15 cellular contexts compared by ENCODE assay signal in genomic region chrX:10178866-10179463, GRCh38. TPM values are rescaled to one million over a fixed set of nuclear protein-coding genes. Genes with fewer than 3 reads are reported as not detected.
DNase-seq lines count a peak whose midpoint lies in the region; ATAC-seq, FAIRE-seq and TF ChIP-seq lines count a peak whose summit lies in the region.
"Had no signal": no experiment of that assay in that cellular context is flagged by ENCODE, and none has a peak within 500 bp of the region (broad histone marks: within the 10 kb centered on the region; RNA-seq: fewer than 3 reads in every experiment).

No MANE protein-coding gene starts in this region.

- H3K4me1 ChIP-seq in astrocyte (ENCODE audit: insufficient read depth, low read length) (peaks cover 14% of the 10 kb centered on the region), mesenchymal stem cell (ENCODE audit: control insufficient read depth, insufficient read depth, low read depth, low read length) (peaks cover 14% of the 10 kb centered on the region)

- no peak overlapping the region for H3K4ac ChIP-seq in mesenchymal stem cell (ENCODE audit: low read depth in 1 of 2, low read length in 2 of 2)

- H2AK5ac ChIP-seq in mesenchymal stem cell (ENCODE audit: low read length, severe bottlenecking): no peak overlapping the region

- H3K79me1 ChIP-seq in mesenchymal stem cell (replicated peaks; ENCODE audit: low read length, poor library complexity, severe bottlenecking): peaks cover 6% of the 10 kb centered on the region

- H3K27ac Mint-ChIP-seq in astrocyte (ENCODE audit: unreplicated experiment) (no peak overlapping the region), memory B cell (peak overlapping the region; percentile 41)
- H3K27ac Mint-ChIP-seq: B cell; CD4-positive, alpha-beta T cell; GM23338; H9 had no signal

- H4K91ac ChIP-seq in mesenchymal stem cell (ENCODE audit: low read length): no peak overlapping the region

- peak; percentile 29 for FAIRE-seq in astrocyte (lab: Jason Lieb, UNC)
- FAIRE-seq: A204.1, GM12878 had no signal

- H2BK120ac ChIP-seq in mesenchymal stem cell (ENCODE audit: low read depth, low read length): no peak overlapping the region

- no peak overlapping the region for H4K8ac ChIP-seq in mesenchymal stem cell (ENCODE audit: low read length)

- no peak overlapping the region for H2BK15ac ChIP-seq in mesenchymal stem cell (ENCODE audit: low read depth, poor library complexity, severe bottlenecking)

- WGBS in mesenchymal stem cell: 88% methylated on average over 4 of the region's 5 CpGs

- H3K9me3 Mint-ChIP-seq in astrocyte (ENCODE audit: unreplicated experiment): no peaks in the 10 kb centered on the region
- H3K9me3 Mint-ChIP-seq in memory B cell: no peaks in the 10 kb centered on the region
- H3K9me3 Mint-ChIP-seq: CD4-positive, alpha-beta T cell; GM23338 had no signal

- no peak overlapping the region for H2BK5ac ChIP-seq in mesenchymal stem cell (ENCODE audit: low read depth, low read length, poor library complexity, severe bottlenecking)

- H2AFZ ChIP-seq in astrocyte (ENCODE audit: low read depth, low read length): no peak overlapping the region
- no peak overlapping the region for H2AFZ ChIP-seq in mesenchymal stem cell (ENCODE audit: low read depth, low read length)
- H2AFZ ChIP-seq: GM23338 had no signal

- H3K4me3 ChIP-seq in astrocyte (ENCODE audit: insufficient read depth, low read depth, low read length) (no peak overlapping the region), mesenchymal stem cell (ENCODE audit: insufficient read depth in 1 of 2, low read depth in 1 of 2, low read length in 2 of 2) (no peak overlapping the region)
- H3K4me3 ChIP-seq: GM12878, GM23338 had no signal

- DNase-seq in OCI-M2 (lab: John Stamatoyannopoulos, UW; ENCODE audit: unreplicated experiment) (peak; percentile 41), astrocyte (ENCODE audit: low read depth) (no peak), memory B cell (ENCODE audit: low spot score in 2 of 2) (no peak), GM19238 (ENCODE audit: insufficient read length, low spot score) (no peak), mesenchymal stem cell (no peak), anterior cingulate cortex (lab: John Stamatoyannopoulos, UW) (no peak), NOMO-1 (lab: John Stamatoyannopoulos, UW; ENCODE audit: unreplicated experiment in 2 of 2) (no peak)
- DNase-seq: C1 segment of cervical spinal cord; CD4-positive, alpha-beta T cell; DMS79; H9 had no signal

- H3K18ac ChIP-seq in mesenchymal stem cell (ENCODE audit: low read depth in 1 of 2, low read length in 2 of 2): no peak overlapping the region

- ATAC-seq in memory B cell (ENCODE audit: low read depth): no peak
- ATAC-seq: GM12878, GM23338 had no signal

- no peak overlapping the region for H3K14ac ChIP-seq in mesenchymal stem cell (ENCODE audit: low read length in 2 of 2)

- H3K36me3 ChIP-seq in astrocyte (ENCODE audit: insufficient read depth, low read length) (no peaks in the 10 kb centered on the region), mesenchymal stem cell (ENCODE audit: control insufficient read depth in 1 of 2, insufficient read depth in 2 of 2, low read depth in 1 of 2, low read length in 2 of 2) (no peaks in the 10 kb centered on the region)

- H3K9ac ChIP-seq in astrocyte (ENCODE audit: low read length) (no peak overlapping the region), mesenchymal stem cell (ENCODE audit: low read length) (no peak overlapping the region)

- H3K27me3 ChIP-seq in astrocyte (ENCODE audit: insufficient read depth, low read length): no peaks in the 10 kb centered on the region
- H3K27me3 ChIP-seq in mesenchymal stem cell (ENCODE audit: control insufficient read depth in 1 of 2, insufficient read depth in 1 of 2, low read length in 2 of 2): peaks cover 0 to 5% of the 10 kb centered on the region in 2 experiments

- no peaks in the 10 kb centered on the region for H3K36me3 Mint-ChIP-seq in astrocyte (ENCODE audit: low read depth, unreplicated experiment)
- H3K36me3 Mint-ChIP-seq in memory B cell: peaks cover 8% of the 10 kb centered on the region

- H3K4me3 Mint-ChIP-seq in astrocyte (ENCODE audit: unreplicated experiment) (no peak overlapping the region), memory B cell (no peak overlapping the region)
- H3K4me3 Mint-ChIP-seq: B cell; CD4-positive, alpha-beta T cell; GM23338; H9 had no signal

- H3K79me2 ChIP-seq in astrocyte (ENCODE audit: insufficient read depth, low read length): peaks cover 5% of the 10 kb centered on the region

- H3K4me1 Mint-ChIP-seq in astrocyte (ENCODE audit: low read depth, unreplicated experiment) (peaks cover 20% of the 10 kb centered on the region), memory B cell (peaks cover 4% of the 10 kb centered on the region)

- H4K20me1 ChIP-seq in astrocyte (ENCODE audit: insufficient read depth, low read length): no peaks in the 10 kb centered on the region

- no peak overlapping the region for H2BK12ac ChIP-seq in mesenchymal stem cell (ENCODE audit: low read length in 2 of 2)

- H3K9me3 ChIP-seq in astrocyte (ENCODE audit: insufficient read depth, low read depth, low read length) (no peaks in the 10 kb centered on the region), mesenchymal stem cell (ENCODE audit: control insufficient read depth, low read length) (no peaks in the 10 kb centered on the region)

- no peak overlapping the region for H3K23ac ChIP-seq in mesenchymal stem cell (ENCODE audit: low read length in 2 of 2)

- H3K4me2 ChIP-seq in astrocyte (ENCODE audit: low read length) (no peak overlapping the region), mesenchymal stem cell (ENCODE audit: low read length, poor library complexity, severe bottlenecking) (no peak overlapping the region)
- H3K4me2 ChIP-seq: GM23338 had no signal

- TF ChIP-seq CTCF in astrocyte (IDR thresholded peaks at IDR 0.05; ENCODE audit: insufficient read depth, low read depth, low read length): no peak

- no peaks in the 10 kb centered on the region for H3K27me3 Mint-ChIP-seq in astrocyte (ENCODE audit: low read depth, unreplicated experiment)
- no peaks in the 10 kb centered on the region for H3K27me3 Mint-ChIP-seq in memory B cell
- H3K27me3 Mint-ChIP-seq: B cell had no signal

- H3K27ac ChIP-seq in astrocyte (ENCODE audit: low read depth, low read length) (no peak overlapping the region), mesenchymal stem cell (ENCODE audit: low read length, poor library complexity, severe bottlenecking) (no peak overlapping the region)

RNA-seq across cellular contexts. Expression of gene CLCN4, which starts 22.2 kb away (rescaled TPM):
- 5.9 and 7.2 TPM in 2 replicates for total RNA-seq in astrocyte
- 3.0 TPM for polyA plus RNA-seq in mesenchymal stem cell (2013, experiment 1 of 2)
- 3.0 TPM for polyA plus RNA-seq in mesenchymal stem cell (2013, experiment 2 of 2)
- total RNA-seq: CD4-positive, alpha-beta T cell had no signal
